Comparison of ENCODE assay signal across 17 cellular contexts in genomic region chr16:53651357-53651756, GRCh38.
"Had no signal": no experiment of that assay in that cellular context is flagged by ENCODE, and none has a peak within 500 bp of the region (broad histone marks: within the 10 kb centered on the region; RNA-seq: fewer than 3 reads in every experiment).

No MANE protein-coding gene starts in this region.

- H3K4me3 ChIP-seq: breast epithelium, colonic mucosa, dorsolateral prefrontal cortex, gastroesophageal sphincter, right lobe of liver, skin epidermis, stomach, suprapubic skin, tibial nerve had no signal

- ATAC-seq: gastroesophageal sphincter; right lobe of liver; stimulated activated memory B cell treated with anti-CD40 and anti-IgM and Interleukin-4, amounts not matched to agents 10 μg/mL and 1 μg/mL and 100 μg/mL, for 72 hours had no signal

- H3K4me1 Mint-ChIP-seq: activated naive CD8-positive, alpha-beta T cell treated with anti-CD3 and anti-CD28 coated beads, Interleukin-2, amount 10 ng/mL, durations not matched to agents 7 days and 5 days; nephron; stimulated activated memory B cell treated with anti-CD40 and anti-IgM and Interleukin-4, amounts not matched to agents 10 μg/mL and 1 μg/mL and 100 μg/mL, for 72 hours had no signal

- H3K27me3 Mint-ChIP-seq: activated naive CD8-positive, alpha-beta T cell treated with anti-CD3 and anti-CD28 coated beads, Interleukin-2, amount 10 ng/mL, durations not matched to agents 7 days and 5 days; stimulated activated memory B cell treated with anti-CD40 and anti-IgM and Interleukin-4, amounts not matched to agents 10 μg/mL and 1 μg/mL and 100 μg/mL, for 72 hours had no signal

- H3K36me3 ChIP-seq: breast epithelium, colonic mucosa, right lobe of liver had no signal

- H3K9me3 Mint-ChIP-seq: nephron; stimulated activated memory B cell treated with anti-CD40 and anti-IgM and Interleukin-4, amounts not matched to agents 10 μg/mL and 1 μg/mL and 100 μg/mL, for 72 hours had no signal

- H3K9me3 ChIP-seq: breast epithelium, colonic mucosa, gastroesophageal sphincter, right lobe of liver, stomach, suprapubic skin, tibial nerve had no signal

- H3K27me3 ChIP-seq: breast epithelium, colonic mucosa, dorsolateral prefrontal cortex, gastroesophageal sphincter, right lobe of liver, stomach, suprapubic skin, tibial nerve had no signal

- H3K27ac Mint-ChIP-seq: activated naive CD4-positive, alpha-beta T cell treated with anti-CD3 and anti-CD28 coated beads for 36 hours; activated naive CD8-positive, alpha-beta T cell treated with anti-CD3 and anti-CD28 coated beads, Interleukin-2, amount 10 ng/mL, durations not matched to agents 7 days and 5 days; nephron; stimulated activated memory B cell treated with anti-CD40 and anti-IgM and Interleukin-4, amounts not matched to agents 10 μg/mL and 1 μg/mL and 100 μg/mL, for 72 hours had no signal

- H3K4me3 Mint-ChIP-seq: activated naive CD4-positive, alpha-beta T cell treated with anti-CD3 and anti-CD28 coated beads for 36 hours; activated naive CD8-positive, alpha-beta T cell treated with anti-CD3 and anti-CD28 coated beads, Interleukin-2, amount 10 ng/mL, durations not matched to agents 7 days and 5 days; nephron; stimulated activated memory B cell treated with anti-CD40 and anti-IgM and Interleukin-4, amounts not matched to agents 10 μg/mL and 1 μg/mL and 100 μg/mL, for 72 hours had no signal

- H3K27ac ChIP-seq: breast epithelium, colonic mucosa, dorsolateral prefrontal cortex, gastroesophageal sphincter, right lobe of liver, skin epidermis, stomach, suprapubic skin, tibial nerve had no signal

- H3K4me1 ChIP-seq: breast epithelium, colonic mucosa, gastroesophageal sphincter, right lobe of liver, stomach, suprapubic skin, tibial nerve had no signal

- DNase-seq: activated naive CD4-positive, alpha-beta T cell treated with anti-CD3 and anti-CD28 coated beads for 36 hours; activated naive CD8-positive, alpha-beta T cell treated with anti-CD3 and anti-CD28 coated beads, Interleukin-2, amount 10 ng/mL, durations not matched to agents 7 days and 5 days; activated T-cell treated with anti-CD3 and anti-CD28 coated beads, Interleukin-2, amount 50 U/mL, for 1 hour; amniotic stem cell; colonic mucosa; dorsolateral prefrontal cortex; head of caudate nucleus; nucleus accumbens; right lobe of liver; stomach had no signal
